7 cellular contexts compared by ENCODE assay signal in genomic region chr16:1493746-1494094, GRCh38. TPM values are rescaled to one million over a fixed set of nuclear protein-coding genes. Genes with fewer than 3 reads are reported as not detected.
DNase-seq lines count a peak whose midpoint lies in the region; ATAC-seq, FAIRE-seq and TF ChIP-seq lines count a peak whose summit lies in the region.

No MANE protein-coding gene starts in this region.

- peak overlapping the region; percentile 78 for H3K4me3 ChIP-seq in Jurkat, Clone E6-1 (ENCODE audit: low read length)
- H3K4me3 ChIP-seq in HepG2 (replicated peaks in 1 of 3; ENCODE audit: insufficient read depth in 1 of 3, low read depth in 2 of 3, low read length in 3 of 3), result peak overlapping the region; percentile 89 to 95 (median 95)
- H3K4me3 ChIP-seq in tibial artery, result peak overlapping the region; percentile 79 to 81

- peak overlapping the region; percentile 96 for H3K9ac ChIP-seq in HepG2 (ENCODE audit: insufficient read depth, low read depth, low read length)

- FAIRE-seq in HepG2 (lab: Jason Lieb, UNC), result no peak

- H3K36me3 ChIP-seq in HepG2 (replicated peaks in 1 of 2; ENCODE audit: control insufficient read depth in 1 of 2, insufficient read depth in 2 of 2, low read length in 2 of 2) (peaks cover 2 to 15% of the 10 kb centered on the region in 2 experiments; a peak in 2 of 5 replicates), tibial artery (peaks cover 19 to 43% (median 35%) of the 10 kb centered on the region in 3 donors)

- POLR2A ChIA-PET in HepG2 (lab: Yijun Ruan, JAX), result interaction anchor here (2.2 kb wide), 2 partner anchors 11 to 213 kb away, joined by 4 to 5 read pairs; partner anchors contain the start of gene MAPK8IP3

- TF ChIP-seq CTCF in HepG2 (CRISPR knock-in tag; IDR thresholded peaks at IDR 0.05) (no peak), tibial artery (IDR thresholded peaks at IDR 0.05) (no peak)

- TSS peak; percentile 79 for BruUV-seq in HepG2 (replicated peaks; lab: Mats Ljungman, UMichigan)

- CTCF ChIA-PET in HepG2 (lab: Yijun Ruan, JAX; ENCODE audit: low intra/inter-chr PET ratio, low total read pairs), result no interaction called here

- peaks cover 2 to 10% of the 10 kb centered on the region in 2 experiments; a peak in 2 of 5 replicates for H3K27me3 ChIP-seq in HepG2 (ENCODE audit: control insufficient read depth in 1 of 2, insufficient read depth in 2 of 2, low read length in 2 of 2)
- no peaks in the 10 kb centered on the region for H3K27me3 ChIP-seq in tibial artery

- H4K20me1 ChIP-seq in HepG2 (ENCODE audit: insufficient read depth, low read length), result no peaks in the 10 kb centered on the region

- no peaks in the 10 kb centered on the region for H3K9me3 ChIP-seq in HepG2 (ENCODE audit: low read length)
- no peaks in the 10 kb centered on the region for H3K9me3 ChIP-seq in tibial artery

- no peak overlapping the region for H2AFZ ChIP-seq in HepG2 (ENCODE audit: low read length)

- peak; percentile 9 for ATAC-seq in GM18498 (IDR thresholded peaks at IDR 0.05; ENCODE audit: unreplicated experiment)
- ATAC-seq in HepG2, result peak; percentile 26

- H3K27ac ChIP-seq in HepG2 (ENCODE audit: extremely low read length, insufficient read depth, low read length), result peak overlapping the region; percentile 87
- H3K27ac ChIP-seq in tibial artery, result peak overlapping the region; percentile 85 to 86

- WGBS in HepG2 (ENCODE audit: low lambda C conversion rate), result 2% methylated on average over 8 of the region's 30 CpGs

- peaks cover 3% of the 10 kb centered on the region for H3K79me2 ChIP-seq in HepG2 (ENCODE audit: insufficient read depth, low read length)

- no peak for DNase-seq in Jurkat, Clone E6-1 (ENCODE audit: low read depth, low spot score)
- DNase-seq in T47D (ENCODE audit: low read depth in 1 of 2, low spot score in 1 of 2), result peak; percentile 28 to 30
- no peak for DNase-seq in HepG2 (ENCODE audit: low spot score)
- DNase-seq in tibial artery, result no peak
- DNase-seq in epidermal melanocyte (ENCODE audit: insufficient read length, low spot score), result no peak
- no peak for DNase-seq in cerebellar nuclear complex (lab: John Stamatoyannopoulos, UW)

- TF ChIP-seq EP300 in HepG2 (IDR thresholded peaks at IDR 0.05; ENCODE audit: low read depth in 2 of 2, low read length in 2 of 2) (no peak), HepG2 (CRISPR knock-in tag; IDR thresholded peaks at IDR 0.05; ENCODE audit: borderline replicate concordance) (no peak)

- TF ChIP-seq POLR2A in HepG2 (IDR thresholded peaks at IDR 0.05; ENCODE audit: insufficient read depth in 1 of 2, low read depth in 2 of 2, low read length in 2 of 2), result no peak

- H3K4me1 ChIP-seq in HepG2 (ENCODE audit: insufficient read depth, low read length) (peaks cover 30% of the 10 kb centered on the region), tibial artery (peaks cover 0 to 31% (median 17%) of the 10 kb centered on the region in 4 donors)

- intact Hi-C loops in HepG2 (cut with micrococcal nuclease; ENCODE audit: unreplicated experiment) (no loop called here), tibial artery (cut with DNase I; ENCODE audit: low total_unique reads) (loop anchor here (5.0 kb wide), 1 partner anchor 119 kb away; the partner anchor contains the start of genes CRAMP1 and IFT140)

- TF ChIP-seq RAD21 in HepG2 (CRISPR knock-in tag; IDR thresholded peaks at IDR 0.05), result no peak

- peak overlapping the region; percentile 75 for H3K4me2 ChIP-seq in HepG2 (ENCODE audit: low read depth, low read length)

- in situ Hi-C loops in T47D (cut with HindIII; ENCODE audit: low pct_unique_long_range_greater_than_20kb, low sequenced_read_pairs), result no loop called here
- in situ Hi-C loops in HepG2 (cut with HindIII; ENCODE audit: extremely low pct_ligation_motif_present, low pct_unique_long_range_greater_than_20kb), result no loop called here

RNA-seq across cellular contexts. Expression of gene TELO2, which starts 0.6 kb away (rescaled TPM):
- polyA plus RNA-seq in Jurkat, Clone E6-1 (2012; ENCODE audit: insufficient read depth, insufficient read length), result 61.7 TPM
- total RNA-seq in HepG2 (2016; rRNA removed; fragmentation: Illumina TruSeq; extraction: Trizol), result 8.9 and 17.9 TPM in 2 replicates
- total RNA-seq in HepG2 (2016; cell fraction: cytosol; rRNA removed; fragmentation: Illumina TruSeq; extraction: Trizol; ENCODE audit: low read depth), result 4.6 and 5.6 TPM in 2 replicates
- 8.4 and 19.3 TPM in 2 replicates for total RNA-seq in HepG2 (2016; cell fraction: insoluble cytoplasmic fraction; rRNA removed; fragmentation: Illumina TruSeq; extraction: Trizol)
- total RNA-seq in HepG2 (2016; cell fraction: membrane; rRNA removed; fragmentation: Illumina TruSeq; extraction: Trizol), result 5.9 and 7.0 TPM in 2 replicates
- 21.0 and 26.7 TPM in 2 replicates for total RNA-seq in HepG2 (2016; cell fraction: nucleus; rRNA removed; fragmentation: Illumina TruSeq; extraction: Trizol)
- polyA plus RNA-seq in HepG2 (2011; rRNA removed), result 10.1 and 12.5 TPM in 2 replicates
- polyA plus RNA-seq in HepG2 (2011; cell fraction: cytosol; rRNA removed), result 4.0 and 7.4 TPM in 2 replicates
- 188 and 244 TPM in 2 replicates for polyA plus RNA-seq in HepG2 (2011; cell fraction: nucleus; rRNA removed)
- polyA plus RNA-seq in HepG2 (2012), result 11.3 and 13.8 TPM in 2 replicates
- polyA plus RNA-seq in HepG2 (2016; cell fraction: cytosol; fragmentation: Illumina TruSeq; extraction: Trizol; ENCODE audit: low read depth), result 1.7 and 2.3 TPM in 2 replicates
- 9.6 and 13.7 TPM in 2 replicates for polyA plus RNA-seq in HepG2 (2016; cell fraction: insoluble cytoplasmic fraction; fragmentation: Illumina TruSeq; extraction: Trizol; ENCODE audit: low read depth)
- 2.9 and 3.2 TPM in 2 replicates for polyA plus RNA-seq in HepG2 (2016; cell fraction: membrane; fragmentation: Illumina TruSeq; extraction: Trizol; ENCODE audit: low read depth)
- 87.0 and 87.4 TPM in 2 replicates for polyA plus RNA-seq in HepG2 (2016; cell fraction: nucleus; fragmentation: Illumina TruSeq; extraction: Trizol; ENCODE audit: insufficient read depth, low read depth)
- polyA minus RNA-seq in HepG2 (2011; rRNA and poly(A)+ RNA removed; ENCODE audit: low replicate concordance), result 11.5 and 12.7 TPM in 2 replicates
- 6.3 and 9.0 TPM in 2 replicates for polyA minus RNA-seq in HepG2 (2011; cell fraction: cytosol; rRNA and poly(A)+ RNA removed)
- polyA minus RNA-seq in HepG2 (2011; cell fraction: nucleus; rRNA and poly(A)+ RNA removed), result 18.6 and 19.7 TPM in 2 replicates

RNA-seq across cellular contexts. Expression of gene PTX4, which starts 5.0 kb away (rescaled TPM):
- polyA plus RNA-seq in Jurkat, Clone E6-1 (2012; ENCODE audit: insufficient read depth, insufficient read length), result not detected
- not detected in 2 replicates for total RNA-seq in HepG2 (2016; rRNA removed; fragmentation: Illumina TruSeq; extraction: Trizol)
- not detected in 2 replicates for total RNA-seq in HepG2 (2016; cell fraction: cytosol; rRNA removed; fragmentation: Illumina TruSeq; extraction: Trizol; ENCODE audit: low read depth)
- not detected in 2 replicates for total RNA-seq in HepG2 (2016; cell fraction: insoluble cytoplasmic fraction; rRNA removed; fragmentation: Illumina TruSeq; extraction: Trizol)
- total RNA-seq in HepG2 (2016; cell fraction: membrane; rRNA removed; fragmentation: Illumina TruSeq; extraction: Trizol), result not detected in 2 replicates
- not detected in 2 replicates for total RNA-seq in HepG2 (2016; cell fraction: nucleus; rRNA removed; fragmentation: Illumina TruSeq; extraction: Trizol)
- polyA plus RNA-seq in HepG2 (2011; rRNA removed), result 0.04 TPM in 1 of 2 replicates, not detected in the other
- polyA plus RNA-seq in HepG2 (2011; cell fraction: cytosol; rRNA removed), result 0.04 TPM in 1 of 2 replicates, not detected in the other
- not detected in 2 replicates for polyA plus RNA-seq in HepG2 (2011; cell fraction: nucleus; rRNA removed)
- polyA plus RNA-seq in HepG2 (2012), result not detected in 2 replicates
- not detected in 2 replicates for polyA plus RNA-seq in HepG2 (2016; cell fraction: cytosol; fragmentation: Illumina TruSeq; extraction: Trizol; ENCODE audit: low read depth)
- not detected in 2 replicates for polyA plus RNA-seq in HepG2 (2016; cell fraction: insoluble cytoplasmic fraction; fragmentation: Illumina TruSeq; extraction: Trizol; ENCODE audit: low read depth)
- not detected in 2 replicates for polyA plus RNA-seq in HepG2 (2016; cell fraction: membrane; fragmentation: Illumina TruSeq; extraction: Trizol; ENCODE audit: low read depth)
- not detected in 2 replicates for polyA plus RNA-seq in HepG2 (2016; cell fraction: nucleus; fragmentation: Illumina TruSeq; extraction: Trizol; ENCODE audit: insufficient read depth, low read depth)
- polyA minus RNA-seq in HepG2 (2011; rRNA and poly(A)+ RNA removed; ENCODE audit: low replicate concordance), result not detected in 2 replicates
- not detected in 2 replicates for polyA minus RNA-seq in HepG2 (2011; cell fraction: cytosol; rRNA and poly(A)+ RNA removed)
- polyA minus RNA-seq in HepG2 (2011; cell fraction: nucleus; rRNA and poly(A)+ RNA removed), result not detected in 2 replicates

RNA-seq across cellular contexts. Expression of gene CLCN7, which starts 18.9 kb away (rescaled TPM):
- 37.0 TPM for polyA plus RNA-seq in Jurkat, Clone E6-1 (2012; ENCODE audit: insufficient read depth, insufficient read length)
- total RNA-seq in HepG2 (2016; rRNA removed; fragmentation: Illumina TruSeq; extraction: Trizol), result 9.8 and 25.1 TPM in 2 replicates
- 8.5 and 9.5 TPM in 2 replicates for total RNA-seq in HepG2 (2016; cell fraction: cytosol; rRNA removed; fragmentation: Illumina TruSeq; extraction: Trizol; ENCODE audit: low read depth)
- 6.2 and 24.1 TPM in 2 replicates for total RNA-seq in HepG2 (2016; cell fraction: insoluble cytoplasmic fraction; rRNA removed; fragmentation: Illumina TruSeq; extraction: Trizol)
- 6.7 and 7.5 TPM in 2 replicates for total RNA-seq in HepG2 (2016; cell fraction: membrane; rRNA removed; fragmentation: Illumina TruSeq; extraction: Trizol)
- total RNA-seq in HepG2 (2016; cell fraction: nucleus; rRNA removed; fragmentation: Illumina TruSeq; extraction: Trizol), result 22.9 and 27.4 TPM in 2 replicates
- 24.6 and 33.6 TPM in 2 replicates for polyA plus RNA-seq in HepG2 (2011; rRNA removed)
- 11.6 and 26.3 TPM in 2 replicates for polyA plus RNA-seq in HepG2 (2011; cell fraction: cytosol; rRNA removed)
- polyA plus RNA-seq in HepG2 (2011; cell fraction: nucleus; rRNA removed), result 413 and 489 TPM in 2 replicates
- 30.8 and 56.7 TPM in 2 replicates for polyA plus RNA-seq in HepG2 (2012)
- 1.7 and 1.8 TPM in 2 replicates for polyA plus RNA-seq in HepG2 (2016; cell fraction: cytosol; fragmentation: Illumina TruSeq; extraction: Trizol; ENCODE audit: low read depth)
- polyA plus RNA-seq in HepG2 (2016; cell fraction: insoluble cytoplasmic fraction; fragmentation: Illumina TruSeq; extraction: Trizol; ENCODE audit: low read depth), result 6.7 and 9.1 TPM in 2 replicates
- 3.8 and 6.1 TPM in 2 replicates for polyA plus RNA-seq in HepG2 (2016; cell fraction: membrane; fragmentation: Illumina TruSeq; extraction: Trizol; ENCODE audit: low read depth)
- 78.0 and 79.0 TPM in 2 replicates for polyA plus RNA-seq in HepG2 (2016; cell fraction: nucleus; fragmentation: Illumina TruSeq; extraction: Trizol; ENCODE audit: insufficient read depth, low read depth)
- 47.8 and 83.3 TPM in 2 replicates for polyA minus RNA-seq in HepG2 (2011; rRNA and poly(A)+ RNA removed; ENCODE audit: low replicate concordance)
- 15.7 and 20.3 TPM in 2 replicates for polyA minus RNA-seq in HepG2 (2011; cell fraction: cytosol; rRNA and poly(A)+ RNA removed)
- polyA minus RNA-seq in HepG2 (2011; cell fraction: nucleus; rRNA and poly(A)+ RNA removed), result 46.9 and 49.4 TPM in 2 replicates

RNA-seq across cellular contexts. Expression of gene TMEM204, which starts 39.7 kb away (rescaled TPM):
- polyA plus RNA-seq in Jurkat, Clone E6-1 (2012; ENCODE audit: insufficient read depth, insufficient read length), result not detected
- total RNA-seq in HepG2 (2016; rRNA removed; fragmentation: Illumina TruSeq; extraction: Trizol), result not detected in 2 replicates
- total RNA-seq in HepG2 (2016; cell fraction: cytosol; rRNA removed; fragmentation: Illumina TruSeq; extraction: Trizol; ENCODE audit: low read depth), result not detected in 2 replicates
- total RNA-seq in HepG2 (2016; cell fraction: insoluble cytoplasmic fraction; rRNA removed; fragmentation: Illumina TruSeq; extraction: Trizol), result not detected in 2 replicates
- total RNA-seq in HepG2 (2016; cell fraction: membrane; rRNA removed; fragmentation: Illumina TruSeq; extraction: Trizol), result not detected in 2 replicates
- not detected in 2 replicates for total RNA-seq in HepG2 (2016; cell fraction: nucleus; rRNA removed; fragmentation: Illumina TruSeq; extraction: Trizol)
- not detected in 2 replicates for polyA plus RNA-seq in HepG2 (2011; rRNA removed)
- not detected in 2 replicates for polyA plus RNA-seq in HepG2 (2011; cell fraction: cytosol; rRNA removed)
- not detected in 2 replicates for polyA plus RNA-seq in HepG2 (2011; cell fraction: nucleus; rRNA removed)
- polyA plus RNA-seq in HepG2 (2012), result not detected in 2 replicates
- polyA plus RNA-seq in HepG2 (2016; cell fraction: cytosol; fragmentation: Illumina TruSeq; extraction: Trizol; ENCODE audit: low read depth), result not detected in 2 replicates
- polyA plus RNA-seq in HepG2 (2016; cell fraction: insoluble cytoplasmic fraction; fragmentation: Illumina TruSeq; extraction: Trizol; ENCODE audit: low read depth), result not detected in 2 replicates
- polyA plus RNA-seq in HepG2 (2016; cell fraction: membrane; fragmentation: Illumina TruSeq; extraction: Trizol; ENCODE audit: low read depth), result not detected in 2 replicates
- not detected in 2 replicates for polyA plus RNA-seq in HepG2 (2016; cell fraction: nucleus; fragmentation: Illumina TruSeq; extraction: Trizol; ENCODE audit: insufficient read depth, low read depth)
- polyA minus RNA-seq in HepG2 (2011; rRNA and poly(A)+ RNA removed; ENCODE audit: low replicate concordance), result not detected in 2 replicates
- not detected in 2 replicates for polyA minus RNA-seq in HepG2 (2011; cell fraction: cytosol; rRNA and poly(A)+ RNA removed)
- not detected in 2 replicates for polyA minus RNA-seq in HepG2 (2011; cell fraction: nucleus; rRNA and poly(A)+ RNA removed)

RNA-seq across cellular contexts. Expression of gene CCDC154, which starts 49.4 kb away (rescaled TPM):
- not detected for polyA plus RNA-seq in Jurkat, Clone E6-1 (2012; ENCODE audit: insufficient read depth, insufficient read length)
- 1.5 and 1.8 TPM in 2 replicates for total RNA-seq in HepG2 (2016; rRNA removed; fragmentation: Illumina TruSeq; extraction: Trizol)
- 0.61 and 0.79 TPM in 2 replicates for total RNA-seq in HepG2 (2016; cell fraction: cytosol; rRNA removed; fragmentation: Illumina TruSeq; extraction: Trizol; ENCODE audit: low read depth)
- total RNA-seq in HepG2 (2016; cell fraction: insoluble cytoplasmic fraction; rRNA removed; fragmentation: Illumina TruSeq; extraction: Trizol), result 1.4 and 1.7 TPM in 2 replicates
- 0.83 and 1.1 TPM in 2 replicates for total RNA-seq in HepG2 (2016; cell fraction: membrane; rRNA removed; fragmentation: Illumina TruSeq; extraction: Trizol)
- 0.31 TPM in 1 of 2 replicates, not detected in the other for total RNA-seq in HepG2 (2016; cell fraction: nucleus; rRNA removed; fragmentation: Illumina TruSeq; extraction: Trizol)
- polyA plus RNA-seq in HepG2 (2011; rRNA removed), result 0.84 and 0.92 TPM in 2 replicates
- 0.24 and 0.56 TPM in 2 replicates for polyA plus RNA-seq in HepG2 (2011; cell fraction: cytosol; rRNA removed)
- polyA plus RNA-seq in HepG2 (2011; cell fraction: nucleus; rRNA removed), result 2.1 and 2.4 TPM in 2 replicates
- 0.48 and 1.2 TPM in 2 replicates for polyA plus RNA-seq in HepG2 (2012)
- polyA plus RNA-seq in HepG2 (2016; cell fraction: cytosol; fragmentation: Illumina TruSeq; extraction: Trizol; ENCODE audit: low read depth), result 0.92 and 1.0 TPM in 2 replicates
- 0.65 and 1.6 TPM in 2 replicates for polyA plus RNA-seq in HepG2 (2016; cell fraction: insoluble cytoplasmic fraction; fragmentation: Illumina TruSeq; extraction: Trizol; ENCODE audit: low read depth)
- polyA plus RNA-seq in HepG2 (2016; cell fraction: membrane; fragmentation: Illumina TruSeq; extraction: Trizol; ENCODE audit: low read depth), result 0.45 and 0.71 TPM in 2 replicates
- 2.3 and 3.5 TPM in 2 replicates for polyA plus RNA-seq in HepG2 (2016; cell fraction: nucleus; fragmentation: Illumina TruSeq; extraction: Trizol; ENCODE audit: insufficient read depth, low read depth)
- polyA minus RNA-seq in HepG2 (2011; rRNA and poly(A)+ RNA removed; ENCODE audit: low replicate concordance), result not detected in 2 replicates
- polyA minus RNA-seq in HepG2 (2011; cell fraction: cytosol; rRNA and poly(A)+ RNA removed), result not detected in 2 replicates
- polyA minus RNA-seq in HepG2 (2011; cell fraction: nucleus; rRNA and poly(A)+ RNA removed), result 0.12 and 0.26 TPM in 2 replicates

Comparison
In these comparisons a context has a peak if more than half of its experiments do, and no peak if none do; other contexts are left out.
1. DNase-seq: peak in T47D (2 of 2); none in Jurkat, Clone E6-1 (single experiment), HepG2 (single experiment), tibial artery (0 of 2), epidermal melanocyte (single experiment) and cerebellar nuclear complex (0 of 2).
2. Peak in every context shown above with its lines, with median percentiles within 50 percentile points of each other: H3K4me3 ChIP-seq.